Comparison of ENCODE assay signal across 8 cellular contexts in genomic region chr12:74415633-74416032, GRCh38.
DNase-seq lines count a peak whose midpoint lies in the region; ATAC-seq and TF ChIP-seq lines count a peak whose summit lies in the region.

No MANE protein-coding gene starts in this region.

- ATAC-seq in GM18498 (IDR thresholded peaks at IDR 0.05; ENCODE audit: unreplicated experiment) (peak; percentile 83), HG03103 (IDR thresholded peaks at IDR 0.05; ENCODE audit: low read depth, unreplicated experiment) (peak; percentile 66), Panc1 (no peak), esophagus mucosa (no peak)

- no peak overlapping the region for H3K4me3 ChIP-seq in AG04450 (ENCODE audit: low read depth, low read length)
- H3K4me3 ChIP-seq in Panc1 (ENCODE audit: low read depth in 2 of 2, low read length in 2 of 2), result no peak overlapping the region

- in situ Hi-C loops in Panc1 (cut with HindIII; ENCODE audit: low pct_unique_long_range_greater_than_20kb, low sequenced_read_pairs), result no loop called here

- H3K27me3 ChIP-seq in AG04450 (ENCODE audit: control insufficient read depth, insufficient read depth, low read length), result no peaks in the 10 kb centered on the region
- no peaks in the 10 kb centered on the region for H3K27me3 ChIP-seq in Panc1 (ENCODE audit: control insufficient read depth, insufficient read depth, low read length)

- CTCF ChIA-PET in AG04450 (lab: Charles Lee), result interaction anchor here (0.6 to 1.6 kb wide), 4 partner anchors 10 to 1863 kb away, joined by 3 to 8 read pairs (median 5); no protein-coding TSS in a partner anchor
- CTCF ChIA-PET in Panc1 (lab: Charles Lee), result interaction anchor here (0.5 to 0.6 kb wide), 2 partner anchors 346 to 1971 kb away, joined by 3 read pairs; no protein-coding TSS in a partner anchor

- intact Hi-C loops in Panc1 (cut with micrococcal nuclease; ENCODE audit: unreplicated experiment), result loop anchor here (5.0 to 10.0 kb wide), 2 partner anchors 122 to 229 kb away; partner anchors contain the start of gene ATXN7L3B

- BruUV-seq in Panc1 (replicated peaks; lab: Mats Ljungman, UMichigan), result no TSS peak

- H3K36me3 ChIP-seq in Panc1 (ENCODE audit: control insufficient read depth, insufficient read depth, low read length), result no peaks in the 10 kb centered on the region

- DNase-seq in AG04450 (ENCODE audit: low read depth, low spot score), result no peak
- DNase-seq in Panc1 (ENCODE audit: low read depth, low spot score), result no peak
- peak; percentile 23 for DNase-seq in glomerular visceral epithelial cell (ENCODE audit: extremely low spot score)
- DNase-seq in GOT3 (lab: John Stamatoyannopoulos, UW), result no peak
- no peak for DNase-seq in HK-2 (ENCODE audit: unreplicated experiment)

- POLR2A ChIA-PET in AG04450 (lab: Yijun Ruan, JAX) (no interaction called here), Panc1 (lab: Charles Lee) (no interaction called here)

- H3K9me3 ChIP-seq in AG04450 (ENCODE audit: control insufficient read depth, insufficient read depth, low read length) (no peaks in the 10 kb centered on the region), Panc1 (ENCODE audit: control insufficient read depth, insufficient read depth, low read depth, low read length) (no peaks in the 10 kb centered on the region)

- H3K27ac ChIP-seq in AG04450 (ENCODE audit: low read depth, low read length), result no peak overlapping the region
- H3K27ac ChIP-seq in Panc1 (ENCODE audit: low read length), result no peak overlapping the region

- no peaks in the 10 kb centered on the region for H3K4me1 ChIP-seq in Panc1 (ENCODE audit: control insufficient read depth, insufficient read depth, low read length)

- TF ChIP-seq CTCF in AG04450 (IDR thresholded peaks at IDR 0.05; ENCODE audit: low read depth, low read length), result peak; percentile 61
- TF ChIP-seq CTCF in Panc1 (IDR thresholded peaks at IDR 0.05), result peak; percentile 68; the same call in 1 of the 2 replicates

Comparison
In these comparisons a context has a peak if more than half of its experiments do, and no peak if none do; other contexts are left out.
1. ATAC-seq: peak in GM18498 (single experiment) and HG03103 (single experiment); none in Panc1 (single experiment) and esophagus mucosa (single experiment).